In genomic region chr2:19358242-19359020, GRCh38 we compare ENCODE assay signal across 8 cellular contexts. TPM values are rescaled to one million over a fixed set of nuclear protein-coding genes. Genes with fewer than 3 reads are reported as not detected.
DNase-seq lines count a peak whose midpoint lies in the region; ATAC-seq and TF ChIP-seq lines count a peak whose summit lies in the region.

OSR1 (minus strand) TSS chr2:19358623; CDS start chr2:19353805, 4,818 bp downstream.

- TF ChIP-seq CTCF in Peyer's patch (IDR thresholded peaks at IDR 0.05) = no peak
- no peak for TF ChIP-seq CTCF in mesothelial cell of epicardium (IDR thresholded peaks at IDR 0.05; ENCODE audit: unreplicated experiment)
- no peak for TF ChIP-seq CTCF in vagina (IDR thresholded peaks at IDR 0.05)

- H3K27me3 ChIP-seq in Peyer's patch (peaks cover 3 to 19% of the 10 kb centered on the region in 2 donors), vagina (no peaks in the 10 kb centered on the region)

- H3K27me3 Mint-ChIP-seq in activated CD8-positive, alpha-beta memory T cell treated with anti-CD3 and anti-CD28 coated beads, Interleukin-2, amount 10 ng/mL, durations not matched to agents 7 days and 5 days = peaks cover 99% of the 10 kb centered on the region
- H3K27me3 Mint-ChIP-seq in effector memory CD8-positive, alpha-beta T cell = peaks cover 63 to 88% of the 10 kb centered on the region in 2 donors
- H3K27me3 Mint-ChIP-seq in mesothelial cell of epicardium (ENCODE audit: low read depth) = peaks cover 100% of the 10 kb centered on the region

- intact Hi-C loops in vagina (cut with DNase I) = no loop called here

- H3K4me3 ChIP-seq in Peyer's patch (peak within 1 kb of the TSS; percentile 13 to 63 (median 46)), vagina (peak within 1 kb of the TSS; percentile 53 to 56)

- ATAC-seq in activated CD8-positive, alpha-beta memory T cell treated with anti-CD3 and anti-CD28 coated beads, Interleukin-2, amount 10 ng/mL, durations not matched to agents 7 days and 5 days = no peak
- peak; percentile 23 for ATAC-seq in effector memory CD8-positive, alpha-beta T cell (replicated peaks)

- no peak within 1 kb of the TSS for H3K4me3 Mint-ChIP-seq in activated CD8-positive, alpha-beta memory T cell treated with anti-CD3 and anti-CD28 coated beads, Interleukin-2, amount 10 ng/mL, durations not matched to agents 7 days and 5 days
- H3K4me3 Mint-ChIP-seq in effector memory CD8-positive, alpha-beta T cell = peak within 1 kb of the TSS; percentile 63 to 78
- H3K4me3 Mint-ChIP-seq in mesothelial cell of epicardium = peak within 1 kb of the TSS; percentile 76

- H3K4me1 Mint-ChIP-seq in activated CD8-positive, alpha-beta memory T cell treated with anti-CD3 and anti-CD28 coated beads, Interleukin-2, amount 10 ng/mL, durations not matched to agents 7 days and 5 days = peaks cover 39% of the 10 kb centered on the region
- H3K4me1 Mint-ChIP-seq in effector memory CD8-positive, alpha-beta T cell (ENCODE audit: low read depth in 2 of 2) = peaks cover 34 to 46% of the 10 kb centered on the region in 2 donors
- H3K4me1 Mint-ChIP-seq in mesothelial cell of epicardium = peaks cover 43% of the 10 kb centered on the region

- H3K27ac ChIP-seq in Peyer's patch (peak within 1 kb of the TSS in 3 of 4 donors; percentile 46 to 77 (median 48)), vagina (peak within 1 kb of the TSS; percentile 76)

- H3K36me3 Mint-ChIP-seq in activated CD8-positive, alpha-beta memory T cell treated with anti-CD3 and anti-CD28 coated beads, Interleukin-2, amount 10 ng/mL, durations not matched to agents 7 days and 5 days = peaks cover 1% of the 10 kb centered on the region
- peaks cover 30% of the 10 kb centered on the region for H3K36me3 Mint-ChIP-seq in effector memory CD8-positive, alpha-beta T cell (ENCODE audit: insufficient read depth)
- H3K36me3 Mint-ChIP-seq in mesothelial cell of epicardium = peaks cover 2% of the 10 kb centered on the region

- peak within 1 kb of the TSS; percentile 43 for H3K27ac Mint-ChIP-seq in activated CD8-positive, alpha-beta memory T cell treated with anti-CD3 and anti-CD28 coated beads, Interleukin-2, amount 10 ng/mL, durations not matched to agents 7 days and 5 days
- H3K27ac Mint-ChIP-seq in effector memory CD8-positive, alpha-beta T cell = no peak within 1 kb of the TSS
- no peak within 1 kb of the TSS for H3K27ac Mint-ChIP-seq in mesothelial cell of epicardium

- H3K9me3 ChIP-seq in Peyer's patch (no peaks in the 10 kb centered on the region), vagina (no peaks in the 10 kb centered on the region)

- H3K9me3 Mint-ChIP-seq in activated CD8-positive, alpha-beta memory T cell treated with anti-CD3 and anti-CD28 coated beads, Interleukin-2, amount 10 ng/mL, durations not matched to agents 7 days and 5 days (ENCODE audit: low read depth) = no peaks in the 10 kb centered on the region
- H3K9me3 Mint-ChIP-seq in effector memory CD8-positive, alpha-beta T cell = no peaks in the 10 kb centered on the region
- H3K9me3 Mint-ChIP-seq in mesothelial cell of epicardium = no peaks in the 10 kb centered on the region

- CTCF ChIA-PET in activated CD8-positive, alpha-beta memory T cell treated with anti-CD3 and anti-CD28 coated beads, Interleukin-2, amount 10 ng/mL, durations not matched to agents 7 days and 5 days (lab: Charles Lee) = interaction anchor here (4.3 kb wide), 1 partner anchor 8 kb away, joined by 25 read pairs; no protein-coding TSS in a partner anchor

- TF ChIP-seq POLR2A in Peyer's patch (IDR thresholded peaks at IDR 0.05) (no peak), vagina (IDR thresholded peaks at IDR 0.05) (peak in 1 of 2 donors; percentile 58)

- no peak for DNase-seq in activated CD8-positive, alpha-beta memory T cell treated with anti-CD3 and anti-CD28 coated beads, Interleukin-2, amount 10 ng/mL, durations not matched to agents 7 days and 5 days
- no peak for DNase-seq in activated CD8-positive, alpha-beta memory T cell treated with anti-CD3 and anti-CD28 coated beads for 24 hours
- DNase-seq in Peyer's patch (peak in 2 of 3 donors; percentile 65 to 67), mesothelial cell of epicardium (ENCODE audit: low spot score in 2 of 2, unreplicated experiment in 2 of 2) (peak in 1 of 2 experiments; percentile 69), vagina (ENCODE audit: extremely low spot score in 2 of 2) (peak in 1 of 2 donors; percentile 89), occipital lobe (lab: John Stamatoyannopoulos, UW) (no peak), 8988T (no peak)
- DNase-seq in effector memory CD8-positive, alpha-beta T cell = no peak

- peaks cover 0 to 28% (median 13%) of the 10 kb centered on the region in 4 donors for H3K4me1 ChIP-seq in Peyer's patch
- H3K4me1 ChIP-seq in vagina = peaks cover 28% of the 10 kb centered on the region

- no peaks in the 10 kb centered on the region for H3K36me3 ChIP-seq in Peyer's patch
- no peaks in the 10 kb centered on the region for H3K36me3 ChIP-seq in vagina

RNA-seq across cellular contexts. Expression of gene OSR1, which starts in this region (rescaled TPM):
- total RNA-seq in activated CD8-positive, alpha-beta memory T cell treated with anti-CD3 and anti-CD28 coated beads, Interleukin-2, amount 10 ng/mL, durations not matched to agents 7 days and 5 days = not detected
- total RNA-seq in Peyer's patch (10 to 100 TPM in 1 of 4 donors, 1 to 10 TPM in 3; 3.9 to 14.9 (median 7.0) TPM), mesothelial cell of epicardium (23.4 to 27.8 TPM (median 26.0 TPM) in 3 replicates), vagina (5.9 TPM), occipital lobe (4.4 TPM)

Comparison
In these comparisons a context has a peak if more than half of its experiments do, and no peak if none do; other contexts are left out.
1. DNase-seq: peak in Peyer's patch (2 of 3); none in activated CD8-positive, alpha-beta memory T cell treated with anti-CD3 and anti-CD28 coated beads, Interleukin-2, amount 10 ng/mL, durations not matched to agents 7 days and 5 days (single experiment), activated CD8-positive, alpha-beta memory T cell treated with anti-CD3 and anti-CD28 coated beads for 24 hours (single experiment), effector memory CD8-positive, alpha-beta T cell (0 of 3), occipital lobe (single experiment) and 8988T (single experiment).